In the genomic region with DNA sequence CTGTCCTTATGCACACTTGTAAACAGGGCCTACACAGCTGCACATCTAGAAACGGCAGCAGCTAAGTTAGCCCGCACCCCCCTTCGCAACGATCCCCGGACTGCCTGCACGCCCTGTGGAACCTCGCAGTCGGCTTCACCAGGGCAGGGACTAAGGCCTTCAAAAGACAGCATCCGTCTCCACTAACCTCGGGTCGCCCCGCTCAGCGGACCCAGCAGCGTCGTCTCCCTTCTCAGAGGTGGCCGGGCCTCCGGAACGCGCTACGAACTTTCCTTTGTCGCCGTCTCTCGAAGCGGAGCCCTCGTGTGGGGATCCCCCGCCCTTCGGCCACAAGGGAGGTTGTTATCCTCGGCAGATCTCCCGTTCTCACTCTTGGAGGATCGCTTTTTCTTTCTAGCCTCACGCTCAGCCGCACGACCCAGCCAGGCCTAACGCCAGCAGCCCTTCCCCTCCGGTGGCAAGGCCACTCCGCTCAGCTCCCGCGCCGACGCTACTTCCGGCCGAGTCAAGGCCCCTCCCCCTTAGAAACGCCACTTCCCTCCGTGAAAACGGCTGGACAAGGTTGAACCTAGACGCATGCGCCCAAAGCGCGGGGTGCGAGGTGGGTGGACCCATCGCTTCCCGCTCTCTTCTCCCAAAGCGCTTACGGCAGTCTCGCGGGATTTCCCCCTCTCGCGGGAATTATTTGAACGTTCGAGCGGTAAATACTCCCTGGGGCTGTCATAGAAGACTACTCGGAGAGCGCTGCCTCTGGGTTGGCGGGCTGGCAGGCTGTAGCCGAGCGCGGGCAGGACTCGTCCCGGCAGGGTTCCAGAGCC, we compare ENCODE assay signal across 1 cellular context.
TF ChIP-seq lines count a peak whose summit lies in the region.

A gene (minus strand): TSS at position 498 of the 818 bp plus-strand sequence. CDS start 6,616 bp downstream, outside the sequence.
A gene with protein sequence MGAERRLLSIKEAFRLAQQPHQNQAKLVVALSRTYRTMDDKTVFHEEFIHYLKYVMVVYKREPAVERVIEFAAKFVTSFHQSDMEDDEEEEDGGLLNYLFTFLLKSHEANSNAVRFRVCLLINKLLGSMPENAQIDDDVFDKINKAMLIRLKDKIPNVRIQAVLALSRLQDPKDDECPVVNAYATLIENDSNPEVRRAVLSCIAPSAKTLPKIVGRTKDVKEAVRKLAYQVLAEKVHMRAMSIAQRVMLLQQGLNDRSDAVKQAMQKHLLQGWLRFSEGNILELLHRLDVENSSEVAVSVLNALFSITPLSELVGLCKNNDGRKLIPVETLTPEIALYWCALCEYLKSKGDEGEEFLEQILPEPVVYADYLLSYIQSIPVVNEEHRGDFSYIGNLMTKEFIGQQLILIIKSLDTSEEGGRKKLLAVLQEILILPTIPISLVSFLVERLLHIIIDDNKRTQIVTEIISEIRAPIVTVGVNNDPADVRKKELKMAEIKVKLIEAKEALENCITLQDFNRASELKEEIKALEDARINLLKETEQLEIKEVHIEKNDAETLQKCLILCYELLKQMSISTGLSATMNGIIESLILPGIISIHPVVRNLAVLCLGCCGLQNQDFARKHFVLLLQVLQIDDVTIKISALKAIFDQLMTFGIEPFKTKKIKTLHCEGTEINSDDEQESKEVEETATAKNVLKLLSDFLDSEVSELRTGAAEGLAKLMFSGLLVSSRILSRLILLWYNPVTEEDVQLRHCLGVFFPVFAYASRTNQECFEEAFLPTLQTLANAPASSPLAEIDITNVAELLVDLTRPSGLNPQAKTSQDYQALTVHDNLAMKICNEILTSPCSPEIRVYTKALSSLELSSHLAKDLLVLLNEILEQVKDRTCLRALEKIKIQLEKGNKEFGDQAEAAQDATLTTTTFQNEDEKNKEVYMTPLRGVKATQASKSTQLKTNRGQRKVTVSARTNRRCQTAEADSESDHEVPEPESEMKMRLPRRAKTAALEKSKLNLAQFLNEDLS (plus strand): TSS at position 720 of the 818 bp plus-strand sequence. CDS start 99 bp downstream, outside the sequence.

TF ChIP-seq in WTC11, 78 proteins besides CTCF, POLR2A, EP300 and RAD21 (continued from another document and continues in another):
- TF ChIP-seq, protein P1, sequence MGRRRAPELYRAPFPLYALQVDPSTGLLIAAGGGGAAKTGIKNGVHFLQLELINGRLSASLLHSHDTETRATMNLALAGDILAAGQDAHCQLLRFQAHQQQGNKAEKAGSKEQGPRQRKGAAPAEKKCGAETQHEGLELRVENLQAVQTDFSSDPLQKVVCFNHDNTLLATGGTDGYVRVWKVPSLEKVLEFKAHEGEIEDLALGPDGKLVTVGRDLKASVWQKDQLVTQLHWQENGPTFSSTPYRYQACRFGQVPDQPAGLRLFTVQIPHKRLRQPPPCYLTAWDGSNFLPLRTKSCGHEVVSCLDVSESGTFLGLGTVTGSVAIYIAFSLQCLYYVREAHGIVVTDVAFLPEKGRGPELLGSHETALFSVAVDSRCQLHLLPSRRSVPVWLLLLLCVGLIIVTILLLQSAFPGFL (CRISPR knock-in tag; IDR thresholded peaks at IDR 0.05; ENCODE audit: borderline replicate concordance), result no peak
- TF ChIP-seq, protein P2, sequence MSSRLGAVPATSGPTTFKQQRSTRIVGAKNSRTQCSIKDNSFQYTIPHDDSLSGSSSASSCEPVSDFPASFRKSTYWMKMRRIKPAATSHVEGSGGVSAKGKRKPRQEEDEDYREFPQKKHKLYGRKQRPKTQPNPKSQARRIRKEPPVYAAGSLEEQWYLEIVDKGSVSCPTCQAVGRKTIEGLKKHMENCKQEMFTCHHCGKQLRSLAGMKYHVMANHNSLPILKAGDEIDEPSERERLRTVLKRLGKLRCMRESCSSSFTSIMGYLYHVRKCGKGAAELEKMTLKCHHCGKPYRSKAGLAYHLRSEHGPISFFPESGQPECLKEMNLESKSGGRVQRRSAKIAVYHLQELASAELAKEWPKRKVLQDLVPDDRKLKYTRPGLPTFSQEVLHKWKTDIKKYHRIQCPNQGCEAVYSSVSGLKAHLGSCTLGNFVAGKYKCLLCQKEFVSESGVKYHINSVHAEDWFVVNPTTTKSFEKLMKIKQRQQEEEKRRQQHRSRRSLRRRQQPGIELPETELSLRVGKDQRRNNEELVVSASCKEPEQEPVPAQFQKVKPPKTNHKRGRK (CRISPR knock-in tag; IDR thresholded peaks at IDR 0.05; ENCODE audit: borderline replicate concordance), result no peak
- no peak for TF ChIP-seq ZNF263 (CRISPR knock-in tag; IDR thresholded peaks at IDR 0.05; ENCODE audit: low read depth)
- TF ChIP-seq, protein P3, sequence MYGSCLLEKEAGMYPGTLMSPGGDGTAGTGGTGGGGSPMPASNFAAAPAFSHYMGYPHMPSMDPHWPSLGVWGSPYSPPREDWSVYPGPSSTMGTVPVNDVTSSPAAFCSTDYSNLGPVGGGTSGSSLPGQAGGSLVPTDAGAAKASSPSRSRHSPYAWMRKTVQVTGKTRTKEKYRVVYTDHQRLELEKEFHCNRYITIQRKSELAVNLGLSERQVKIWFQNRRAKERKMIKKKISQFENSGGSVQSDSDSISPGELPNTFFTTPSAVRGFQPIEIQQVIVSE (CRISPR knock-in tag; IDR thresholded peaks at IDR 0.05; ENCODE audit: borderline replicate concordance), result no peak
- TF ChIP-seq ATF1 (CRISPR knock-in tag; IDR thresholded peaks at IDR 0.05), result peak; percentile 71; the same call in 1 of the 2 replicates
- no peak for TF ChIP-seq ZNF396 (CRISPR knock-in tag; IDR thresholded peaks at IDR 0.05; ENCODE audit: borderline replicate concordance)
- TF ChIP-seq ZNF121 (CRISPR knock-in tag; IDR thresholded peaks at IDR 0.05), result no peak
- TF ChIP-seq JUN (CRISPR knock-in tag; IDR thresholded peaks at IDR 0.05), result peak; percentile 75; the same call in 1 of the 2 replicates
- TF ChIP-seq CREM (CRISPR knock-in tag; IDR thresholded peaks at IDR 0.05), result peak; percentile 92
- TF ChIP-seq, protein P4, sequence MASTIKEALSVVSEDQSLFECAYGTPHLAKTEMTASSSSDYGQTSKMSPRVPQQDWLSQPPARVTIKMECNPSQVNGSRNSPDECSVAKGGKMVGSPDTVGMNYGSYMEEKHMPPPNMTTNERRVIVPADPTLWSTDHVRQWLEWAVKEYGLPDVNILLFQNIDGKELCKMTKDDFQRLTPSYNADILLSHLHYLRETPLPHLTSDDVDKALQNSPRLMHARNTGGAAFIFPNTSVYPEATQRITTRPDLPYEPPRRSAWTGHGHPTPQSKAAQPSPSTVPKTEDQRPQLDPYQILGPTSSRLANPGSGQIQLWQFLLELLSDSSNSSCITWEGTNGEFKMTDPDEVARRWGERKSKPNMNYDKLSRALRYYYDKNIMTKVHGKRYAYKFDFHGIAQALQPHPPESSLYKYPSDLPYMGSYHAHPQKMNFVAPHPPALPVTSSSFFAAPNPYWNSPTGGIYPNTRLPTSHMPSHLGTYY (CRISPR knock-in tag; IDR thresholded peaks at IDR 0.05), result no peak
- no peak; the same call in none of the 2 replicates for TF ChIP-seq SMAD3 (CRISPR knock-in tag; IDR thresholded peaks at IDR 0.05; ENCODE audit: borderline replicate concordance)
- no peak for TF ChIP-seq ZNF219 (CRISPR knock-in tag; IDR thresholded peaks at IDR 0.05; ENCODE audit: borderline replicate concordance)
- TF ChIP-seq, protein P5, sequence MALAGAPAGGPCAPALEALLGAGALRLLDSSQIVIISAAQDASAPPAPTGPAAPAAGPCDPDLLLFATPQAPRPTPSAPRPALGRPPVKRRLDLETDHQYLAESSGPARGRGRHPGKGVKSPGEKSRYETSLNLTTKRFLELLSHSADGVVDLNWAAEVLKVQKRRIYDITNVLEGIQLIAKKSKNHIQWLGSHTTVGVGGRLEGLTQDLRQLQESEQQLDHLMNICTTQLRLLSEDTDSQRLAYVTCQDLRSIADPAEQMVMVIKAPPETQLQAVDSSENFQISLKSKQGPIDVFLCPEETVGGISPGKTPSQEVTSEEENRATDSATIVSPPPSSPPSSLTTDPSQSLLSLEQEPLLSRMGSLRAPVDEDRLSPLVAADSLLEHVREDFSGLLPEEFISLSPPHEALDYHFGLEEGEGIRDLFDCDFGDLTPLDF (CRISPR knock-in tag; IDR thresholded peaks at IDR 0.05), result peak; percentile 90; the same call in 1 of the 2 replicates
- TF ChIP-seq, protein P6, sequence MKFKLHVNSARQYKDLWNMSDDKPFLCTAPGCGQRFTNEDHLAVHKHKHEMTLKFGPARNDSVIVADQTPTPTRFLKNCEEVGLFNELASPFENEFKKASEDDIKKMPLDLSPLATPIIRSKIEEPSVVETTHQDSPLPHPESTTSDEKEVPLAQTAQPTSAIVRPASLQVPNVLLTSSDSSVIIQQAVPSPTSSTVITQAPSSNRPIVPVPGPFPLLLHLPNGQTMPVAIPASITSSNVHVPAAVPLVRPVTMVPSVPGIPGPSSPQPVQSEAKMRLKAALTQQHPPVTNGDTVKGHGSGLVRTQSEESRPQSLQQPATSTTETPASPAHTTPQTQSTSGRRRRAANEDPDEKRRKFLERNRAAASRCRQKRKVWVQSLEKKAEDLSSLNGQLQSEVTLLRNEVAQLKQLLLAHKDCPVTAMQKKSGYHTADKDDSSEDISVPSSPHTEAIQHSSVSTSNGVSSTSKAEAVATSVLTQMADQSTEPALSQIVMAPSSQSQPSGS (CRISPR knock-in tag; IDR thresholded peaks at IDR 0.05; ENCODE audit: borderline replicate concordance, low read depth), result no peak
- peak; percentile 63; the same call in 1 of the 2 replicates for TF ChIP-seq ZBTB21 (CRISPR knock-in tag; IDR thresholded peaks at IDR 0.05; ENCODE audit: borderline replicate concordance)
- TF ChIP-seq MYBL2 (CRISPR knock-in tag; IDR thresholded peaks at IDR 0.05), result peak; percentile 99
- TF ChIP-seq, protein P7, sequence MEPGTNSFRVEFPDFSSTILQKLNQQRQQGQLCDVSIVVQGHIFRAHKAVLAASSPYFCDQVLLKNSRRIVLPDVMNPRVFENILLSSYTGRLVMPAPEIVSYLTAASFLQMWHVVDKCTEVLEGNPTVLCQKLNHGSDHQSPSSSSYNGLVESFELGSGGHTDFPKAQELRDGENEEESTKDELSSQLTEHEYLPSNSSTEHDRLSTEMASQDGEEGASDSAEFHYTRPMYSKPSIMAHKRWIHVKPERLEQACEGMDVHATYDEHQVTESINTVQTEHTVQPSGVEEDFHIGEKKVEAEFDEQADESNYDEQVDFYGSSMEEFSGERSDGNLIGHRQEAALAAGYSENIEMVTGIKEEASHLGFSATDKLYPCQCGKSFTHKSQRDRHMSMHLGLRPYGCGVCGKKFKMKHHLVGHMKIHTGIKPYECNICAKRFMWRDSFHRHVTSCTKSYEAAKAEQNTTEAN (CRISPR knock-in tag; IDR thresholded peaks at IDR 0.05), result peak; percentile 6; the same call in 1 of the 2 replicates
- TF ChIP-seq, protein P8, sequence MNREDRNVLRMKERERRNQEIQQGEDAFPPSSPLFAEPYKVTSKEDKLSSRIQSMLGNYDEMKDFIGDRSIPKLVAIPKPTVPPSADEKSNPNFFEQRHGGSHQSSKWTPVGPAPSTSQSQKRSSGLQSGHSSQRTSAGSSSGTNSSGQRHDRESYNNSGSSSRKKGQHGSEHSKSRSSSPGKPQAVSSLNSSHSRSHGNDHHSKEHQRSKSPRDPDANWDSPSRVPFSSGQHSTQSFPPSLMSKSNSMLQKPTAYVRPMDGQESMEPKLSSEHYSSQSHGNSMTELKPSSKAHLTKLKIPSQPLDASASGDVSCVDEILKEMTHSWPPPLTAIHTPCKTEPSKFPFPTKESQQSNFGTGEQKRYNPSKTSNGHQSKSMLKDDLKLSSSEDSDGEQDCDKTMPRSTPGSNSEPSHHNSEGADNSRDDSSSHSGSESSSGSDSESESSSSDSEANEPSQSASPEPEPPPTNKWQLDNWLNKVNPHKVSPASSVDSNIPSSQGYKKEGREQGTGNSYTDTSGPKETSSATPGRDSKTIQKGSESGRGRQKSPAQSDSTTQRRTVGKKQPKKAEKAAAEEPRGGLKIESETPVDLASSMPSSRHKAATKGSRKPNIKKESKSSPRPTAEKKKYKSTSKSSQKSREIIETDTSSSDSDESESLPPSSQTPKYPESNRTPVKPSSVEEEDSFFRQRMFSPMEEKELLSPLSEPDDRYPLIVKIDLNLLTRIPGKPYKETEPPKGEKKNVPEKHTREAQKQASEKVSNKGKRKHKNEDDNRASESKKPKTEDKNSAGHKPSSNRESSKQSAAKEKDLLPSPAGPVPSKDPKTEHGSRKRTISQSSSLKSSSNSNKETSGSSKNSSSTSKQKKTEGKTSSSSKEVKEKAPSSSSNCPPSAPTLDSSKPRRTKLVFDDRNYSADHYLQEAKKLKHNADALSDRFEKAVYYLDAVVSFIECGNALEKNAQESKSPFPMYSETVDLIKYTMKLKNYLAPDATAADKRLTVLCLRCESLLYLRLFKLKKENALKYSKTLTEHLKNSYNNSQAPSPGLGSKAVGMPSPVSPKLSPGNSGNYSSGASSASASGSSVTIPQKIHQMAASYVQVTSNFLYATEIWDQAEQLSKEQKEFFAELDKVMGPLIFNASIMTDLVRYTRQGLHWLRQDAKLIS (CRISPR knock-in tag; IDR thresholded peaks at IDR 0.05; ENCODE audit: borderline replicate concordance), result 0 out of 2 replicates have a peak, but pooled peaks have one; percentile 70
- peak; percentile 46; the same call in 1 of the 2 replicates for TF ChIP-seq NR2C2 (CRISPR knock-in tag; IDR thresholded peaks at IDR 0.05)
- no peak for TF ChIP-seq MXD4 (CRISPR knock-in tag; IDR thresholded peaks at IDR 0.05; ENCODE audit: borderline replicate concordance)
- TF ChIP-seq, protein P9, sequence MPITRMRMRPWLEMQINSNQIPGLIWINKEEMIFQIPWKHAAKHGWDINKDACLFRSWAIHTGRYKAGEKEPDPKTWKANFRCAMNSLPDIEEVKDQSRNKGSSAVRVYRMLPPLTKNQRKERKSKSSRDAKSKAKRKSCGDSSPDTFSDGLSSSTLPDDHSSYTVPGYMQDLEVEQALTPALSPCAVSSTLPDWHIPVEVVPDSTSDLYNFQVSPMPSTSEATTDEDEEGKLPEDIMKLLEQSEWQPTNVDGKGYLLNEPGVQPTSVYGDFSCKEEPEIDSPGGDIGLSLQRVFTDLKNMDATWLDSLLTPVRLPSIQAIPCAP (CRISPR knock-in tag; IDR thresholded peaks at IDR 0.05), result no peak; the same call in 1 of the 2 replicates
- no peak for TF ChIP-seq PRRX2 (CRISPR knock-in tag; IDR thresholded peaks at IDR 0.05)
- TF ChIP-seq TP53 (CRISPR knock-in tag; IDR thresholded peaks at IDR 0.05), result peak; percentile 79; the same call in 1 of the 2 replicates
- TF ChIP-seq, protein P10, sequence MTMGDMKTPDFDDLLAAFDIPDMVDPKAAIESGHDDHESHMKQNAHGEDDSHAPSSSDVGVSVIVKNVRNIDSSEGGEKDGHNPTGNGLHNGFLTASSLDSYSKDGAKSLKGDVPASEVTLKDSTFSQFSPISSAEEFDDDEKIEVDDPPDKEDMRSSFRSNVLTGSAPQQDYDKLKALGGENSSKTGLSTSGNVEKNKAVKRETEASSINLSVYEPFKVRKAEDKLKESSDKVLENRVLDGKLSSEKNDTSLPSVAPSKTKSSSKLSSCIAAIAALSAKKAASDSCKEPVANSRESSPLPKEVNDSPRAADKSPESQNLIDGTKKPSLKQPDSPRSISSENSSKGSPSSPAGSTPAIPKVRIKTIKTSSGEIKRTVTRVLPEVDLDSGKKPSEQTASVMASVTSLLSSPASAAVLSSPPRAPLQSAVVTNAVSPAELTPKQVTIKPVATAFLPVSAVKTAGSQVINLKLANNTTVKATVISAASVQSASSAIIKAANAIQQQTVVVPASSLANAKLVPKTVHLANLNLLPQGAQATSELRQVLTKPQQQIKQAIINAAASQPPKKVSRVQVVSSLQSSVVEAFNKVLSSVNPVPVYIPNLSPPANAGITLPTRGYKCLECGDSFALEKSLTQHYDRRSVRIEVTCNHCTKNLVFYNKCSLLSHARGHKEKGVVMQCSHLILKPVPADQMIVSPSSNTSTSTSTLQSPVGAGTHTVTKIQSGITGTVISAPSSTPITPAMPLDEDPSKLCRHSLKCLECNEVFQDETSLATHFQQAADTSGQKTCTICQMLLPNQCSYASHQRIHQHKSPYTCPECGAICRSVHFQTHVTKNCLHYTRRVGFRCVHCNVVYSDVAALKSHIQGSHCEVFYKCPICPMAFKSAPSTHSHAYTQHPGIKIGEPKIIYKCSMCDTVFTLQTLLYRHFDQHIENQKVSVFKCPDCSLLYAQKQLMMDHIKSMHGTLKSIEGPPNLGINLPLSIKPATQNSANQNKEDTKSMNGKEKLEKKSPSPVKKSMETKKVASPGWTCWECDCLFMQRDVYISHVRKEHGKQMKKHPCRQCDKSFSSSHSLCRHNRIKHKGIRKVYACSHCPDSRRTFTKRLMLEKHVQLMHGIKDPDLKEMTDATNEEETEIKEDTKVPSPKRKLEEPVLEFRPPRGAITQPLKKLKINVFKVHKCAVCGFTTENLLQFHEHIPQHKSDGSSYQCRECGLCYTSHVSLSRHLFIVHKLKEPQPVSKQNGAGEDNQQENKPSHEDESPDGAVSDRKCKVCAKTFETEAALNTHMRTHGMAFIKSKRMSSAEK (CRISPR knock-in tag; IDR thresholded peaks at IDR 0.05; ENCODE audit: borderline replicate concordance), result no peak
